Comparison of ENCODE assay signal across 14 cellular contexts in the genomic region with DNA sequence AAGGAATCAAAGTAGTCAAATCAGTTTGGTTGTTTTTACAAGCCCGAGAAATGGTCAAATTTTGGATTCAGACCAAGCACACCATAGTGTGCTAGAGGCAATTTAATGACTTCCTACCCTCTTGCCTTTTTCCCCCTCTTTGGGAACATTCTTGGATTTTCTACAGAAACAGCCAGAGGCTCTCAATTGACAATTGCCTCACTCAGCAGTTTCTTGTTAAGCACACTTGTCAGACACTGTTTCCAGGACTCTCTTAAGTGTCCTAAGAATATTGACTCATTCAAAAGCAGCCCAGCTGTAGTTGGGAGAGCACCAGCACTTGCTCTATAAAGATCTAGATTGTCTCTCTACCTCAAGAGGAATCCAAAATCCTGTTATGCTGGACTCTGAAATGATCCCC. TPM values are rescaled to one million over a fixed set of nuclear protein-coding genes. Genes with fewer than 3 reads are reported as not detected.
DNase-seq lines count a peak whose midpoint lies in the region; ATAC-seq, FAIRE-seq and TF ChIP-seq lines count a peak whose summit lies in the region.
"Had no signal": no experiment of that assay in that cellular context is flagged by ENCODE, and none has a peak within 500 bp of the region (broad histone marks: within the 10 kb centered on the region; RNA-seq: fewer than 3 reads in every experiment).

No MANE protein-coding gene starts in this region.

- H3K27ac ChIP-seq in SK-N-SH (ENCODE audit: low read depth in 2 of 2, low read length in 1 of 2) = peak overlapping the region; percentile 87 to 96; a peak in 3 of 4 replicates
- H3K27ac ChIP-seq in thyroid gland = peak overlapping the region; percentile 18 to 88 (median 37)

- TF ChIP-seq CTCF in SK-N-SH (IDR thresholded peaks at IDR 0.05) (no peak), thyroid gland (IDR thresholded peaks at IDR 0.05) (no peak)

- intact Hi-C loops in activated T-helper 1 cell treated with anti-CD3 and anti-CD28 coated beads, Interleukin-12 subunit alpha, Interleukin-12 subunit beta, Interleukin-2, Interleukin-4 antibody, amounts not matched to agents 30 ng/mL and 10 ng/mL and 1 ng/mL, durations not matched to agents 14 hours and 24 hours and 36 hours (cut with micrococcal nuclease) = loop anchor here (5.0 kb wide), 2 partner anchors 100 to 115 kb away; no protein-coding TSS in a partner anchor
- intact Hi-C loops in thyroid gland (cut with DNase I) = no loop called here

- no peak for TF ChIP-seq RAD21 in SK-N-SH (IDR thresholded peaks at IDR 0.05; ENCODE audit: low read length)

- POLR2A ChIA-PET in SK-N-SH (lab: Yijun Ruan, JAX) = no interaction called here

- peaks cover 13% of the 10 kb centered on the region for H3F3A ChIP-seq in SK-N-SH (replicated peaks; ENCODE audit: insufficient read depth)

- peaks cover 10% of the 10 kb centered on the region in 2 experiments; a peak in 3 of 4 replicates for H3K4me1 ChIP-seq in SK-N-SH (ENCODE audit: control insufficient read depth in 1 of 2, insufficient read depth in 2 of 2, low read depth in 1 of 2, low read length in 1 of 2)
- H3K4me1 ChIP-seq in thyroid gland = peaks cover 22 to 34% of the 10 kb centered on the region in 2 donors

- peaks cover 28% of the 10 kb centered on the region for H3K79me2 ChIP-seq in SK-N-SH (ENCODE audit: insufficient read depth)

- H3K27me3 Mint-ChIP-seq in activated T-helper 1 cell treated with anti-CD3 and anti-CD28 coated beads, Interleukin-12 subunit alpha, Interleukin-12 subunit beta, Interleukin-2, Interleukin-4 antibody, amounts not matched to agents 30 ng/mL and 10 ng/mL and 1 ng/mL, durations not matched to agents 14 hours and 24 hours and 36 hours (ENCODE audit: insufficient read depth) = peaks cover 50% of the 10 kb centered on the region

- H3K9me3 Mint-ChIP-seq in activated T-helper 1 cell treated with anti-CD3 and anti-CD28 coated beads, Interleukin-12 subunit alpha, Interleukin-12 subunit beta, Interleukin-2, Interleukin-4 antibody, amounts not matched to agents 30 ng/mL and 10 ng/mL and 1 ng/mL, durations not matched to agents 14 hours and 24 hours and 36 hours = peaks cover under 1% of the 10 kb centered on the region
- H3K9me3 Mint-ChIP-seq: activated CD4-positive, alpha-beta T cell treated with anti-CD3 and anti-CD28 coated beads, Interleukin-2, amount 10 ng/mL, durations not matched to agents 7 days and 5 days had no signal

- peak; percentile 86 for FAIRE-seq in islet of Langerhans (lab: Jason Lieb, UNC)

- no peak for DNase-seq in SK-N-SH
- DNase-seq in activated T-helper 1 cell treated with anti-CD3 and anti-CD28 coated beads, Interleukin-12 subunit alpha, Interleukin-12 subunit beta, Interleukin-2, Interleukin-4 antibody, amounts not matched to agents 30 ng/mL and 10 ng/mL and 1 ng/mL, durations not matched to agents 14 hours and 24 hours and 36 hours (ENCODE audit: low spot score) = no peak
- DNase-seq in thyroid gland = peak; percentile 46 to 55
- DNase-seq in hippocampal formation (lab: John Stamatoyannopoulos, UW) = no peak
- DNase-seq: activated CD4-positive, alpha-beta T cell treated with anti-CD3 and anti-CD28 coated beads, Interleukin-2, amount 10 ng/mL, durations not matched to agents 7 days and 5 days; activated gamma-delta T cell; mammary epithelial cell; NK-92 treated with Interleukin-12 subunit alpha and Interleukin-12 subunit beta, amount 100 ng/mL, for 24 hours had no signal

- peaks cover 5% of the 10 kb centered on the region for H3K36me3 Mint-ChIP-seq in activated T-helper 1 cell treated with anti-CD3 and anti-CD28 coated beads, Interleukin-12 subunit alpha, Interleukin-12 subunit beta, Interleukin-2, Interleukin-4 antibody, amounts not matched to agents 30 ng/mL and 10 ng/mL and 1 ng/mL, durations not matched to agents 14 hours and 24 hours and 36 hours (ENCODE audit: low read depth)

- H3K9me3 ChIP-seq in SK-N-SH (no peaks in the 10 kb centered on the region), thyroid gland (no peaks in the 10 kb centered on the region)

- no peak overlapping the region for H3K27ac Mint-ChIP-seq in activated T-helper 1 cell treated with anti-CD3 and anti-CD28 coated beads, Interleukin-12 subunit alpha, Interleukin-12 subunit beta, Interleukin-2, Interleukin-4 antibody, amounts not matched to agents 30 ng/mL and 10 ng/mL and 1 ng/mL, durations not matched to agents 14 hours and 24 hours and 36 hours
- H3K27ac Mint-ChIP-seq: activated CD4-positive, alpha-beta T cell treated with anti-CD3 and anti-CD28 coated beads, Interleukin-2, amount 10 ng/mL, durations not matched to agents 7 days and 5 days; dendritic cell treated with granulocyte-macrophage colony-stimulating factor and Interleukin-4, amounts not matched to agents 40 ng/mL and 50 ng/mL, for 4 days had no signal

- H3K4me3 ChIP-seq in SK-N-SH (ENCODE audit: low read depth in 2 of 2, low read length in 1 of 2) (no peak overlapping the region), thyroid gland (replicated peaks in 1 of 3) (no peak overlapping the region)

- CTCF ChIA-PET in SK-N-SH (lab: Yijun Ruan, JAX) = no interaction called here

- no peak for TF ChIP-seq EP300 in SK-N-SH (IDR thresholded peaks at IDR 0.05; ENCODE audit: borderline replicate concordance in 1 of 2, low read depth in 1 of 2, low read length in 1 of 2)

- H3K27me3 ChIP-seq in SK-N-SH (ENCODE audit: insufficient read depth) (no peaks in the 10 kb centered on the region), thyroid gland (no peaks in the 10 kb centered on the region)

- 90% methylated on average over 1 of the region's 1 CpG for WGBS in SK-N-SH (ENCODE audit: low lambda C conversion rate)
- 2 to 16% methylated on average over 1 of the region's 1 CpG for WGBS in thyroid gland, 2 donors

- peaks cover 18% of the 10 kb centered on the region for H4K20me1 ChIP-seq in SK-N-SH (ENCODE audit: insufficient read depth)

- no peak overlapping the region for H3K4me2 ChIP-seq in SK-N-SH

- H2AFZ ChIP-seq in SK-N-SH (ENCODE audit: low read depth) = no peak overlapping the region

- H3K4me3 Mint-ChIP-seq in activated T-helper 1 cell treated with anti-CD3 and anti-CD28 coated beads, Interleukin-12 subunit alpha, Interleukin-12 subunit beta, Interleukin-2, Interleukin-4 antibody, amounts not matched to agents 30 ng/mL and 10 ng/mL and 1 ng/mL, durations not matched to agents 14 hours and 24 hours and 36 hours = peak overlapping the region; percentile 86
- H3K4me3 Mint-ChIP-seq: dendritic cell treated with granulocyte-macrophage colony-stimulating factor and Interleukin-4, amounts not matched to agents 40 ng/mL and 50 ng/mL, for 4 days had no signal

- H3K9me2 ChIP-seq in SK-N-SH = no peaks in the 10 kb centered on the region

- peaks cover 0 to 2% of the 10 kb centered on the region in 2 experiments for H3K36me3 ChIP-seq in SK-N-SH (replicated peaks in 1 of 2; ENCODE audit: control insufficient read depth in 1 of 2, insufficient read depth in 2 of 2, low read length in 1 of 2)
- no peaks in the 10 kb centered on the region for H3K36me3 ChIP-seq in thyroid gland
- H3K36me3 ChIP-seq: heart right ventricle had no signal

- peak in 1 of 2 donors; percentile 47 for TF ChIP-seq POLR2A in thyroid gland (IDR thresholded peaks at IDR 0.05)

- H3K4me1 Mint-ChIP-seq in activated T-helper 1 cell treated with anti-CD3 and anti-CD28 coated beads, Interleukin-12 subunit alpha, Interleukin-12 subunit beta, Interleukin-2, Interleukin-4 antibody, amounts not matched to agents 30 ng/mL and 10 ng/mL and 1 ng/mL, durations not matched to agents 14 hours and 24 hours and 36 hours (ENCODE audit: low read depth) = peaks cover 27% of the 10 kb centered on the region

- ATAC-seq in SK-N-SH treated with all-trans-retinoic acid at 6 μM for 48 hours (no peak), HG03457 (IDR thresholded peaks at IDR 0.05; ENCODE audit: unreplicated experiment) (no peak), HG03135 (IDR thresholded peaks at IDR 0.05; ENCODE audit: unreplicated experiment) (no peak)

- no peak overlapping the region for H3K9ac ChIP-seq in SK-N-SH

TF ChIP-seq in SK-N-SH treated with all-trans-retinoic acid at 6 μM for 48 hours, 23 proteins besides CTCF, POLR2A, EP300 and RAD21 (continues in another document):
- TF ChIP-seq ZNF70 (CRISPR knock-in tag; IDR thresholded peaks at IDR 0.05) (no peak), ARNTL (CRISPR knock-in tag; IDR thresholded peaks at IDR 0.05; ENCODE audit: borderline replicate concordance, low read depth) (no peak), ZNF8 (CRISPR knock-in tag; IDR thresholded peaks at IDR 0.05) (no peak), CSDC2 (CRISPR knock-in tag; IDR thresholded peaks at IDR 0.05) (no peak), ESRRG (CRISPR knock-in tag; IDR thresholded peaks at IDR 0.05) (no peak), ISL1 (CRISPR knock-in tag; IDR thresholded peaks at IDR 0.05) (no peak), RARB (CRISPR knock-in tag; IDR thresholded peaks at IDR 0.05) (no peak), BACH2 (CRISPR knock-in tag; IDR thresholded peaks at IDR 0.05; ENCODE audit: borderline replicate concordance) (no peak)
- TF ChIP-seq, protein P1, sequence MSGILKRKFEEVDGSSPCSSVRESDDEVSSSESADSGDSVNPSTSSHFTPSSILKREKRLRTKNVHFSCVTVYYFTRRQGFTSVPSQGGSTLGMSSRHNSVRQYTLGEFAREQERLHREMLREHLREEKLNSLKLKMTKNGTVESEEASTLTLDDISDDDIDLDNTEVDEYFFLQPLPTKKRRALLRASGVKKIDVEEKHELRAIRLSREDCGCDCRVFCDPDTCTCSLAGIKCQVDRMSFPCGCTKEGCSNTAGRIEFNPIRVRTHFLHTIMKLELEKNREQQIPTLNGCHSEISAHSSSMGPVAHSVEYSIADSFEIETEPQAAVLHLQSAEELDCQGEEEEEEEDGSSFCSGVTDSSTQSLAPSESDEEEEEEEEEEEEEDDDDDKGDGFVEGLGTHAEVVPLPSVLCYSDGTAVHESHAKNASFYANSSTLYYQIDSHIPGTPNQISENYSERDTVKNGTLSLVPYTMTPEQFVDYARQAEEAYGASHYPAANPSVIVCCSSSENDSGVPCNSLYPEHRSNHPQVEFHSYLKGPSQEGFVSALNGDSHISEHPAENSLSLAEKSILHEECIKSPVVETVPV (CRISPR knock-in tag; IDR thresholded peaks at IDR 0.05) = no peak

RNA-seq across cellular contexts. Expression of a gene that starts 1.5 kb away (rescaled TPM):
- 9.7 and 10.6 TPM in 2 replicates for polyA plus RNA-seq in SK-N-SH (2012; rRNA removed)
- 14.6 and 14.7 TPM in 2 replicates for polyA plus RNA-seq in SK-N-SH (2012; cell fraction: cytosol; rRNA removed)
- 6.6 and 14.9 TPM in 2 replicates for polyA plus RNA-seq in SK-N-SH (2012; cell fraction: nucleus; rRNA removed)
- total RNA-seq in activated T-helper 1 cell treated with anti-CD3 and anti-CD28 coated beads, Interleukin-12 subunit alpha, Interleukin-12 subunit beta, Interleukin-2, Interleukin-4 antibody, amounts not matched to agents 30 ng/mL and 10 ng/mL and 1 ng/mL, durations not matched to agents 14 hours and 24 hours and 36 hours = 2.6 and 3.0 TPM in 2 replicates
- 10 to 100 TPM in 3 of 4 donors, 1 to 10 TPM in 1; 9.6 to 12.6 (median 11.5) TPM for total RNA-seq in thyroid gland

RNA-seq across cellular contexts. Expression of a gene that starts 44.6 kb away (rescaled TPM):
- polyA plus RNA-seq in SK-N-SH (2012; rRNA removed) = 16.2 and 17.5 TPM in 2 replicates
- polyA plus RNA-seq in SK-N-SH (2012; cell fraction: cytosol; rRNA removed) = 24.2 and 41.0 TPM in 2 replicates
- 7.6 and 11.7 TPM in 2 replicates for polyA plus RNA-seq in SK-N-SH (2012; cell fraction: nucleus; rRNA removed)
- total RNA-seq in activated T-helper 1 cell treated with anti-CD3 and anti-CD28 coated beads, Interleukin-12 subunit alpha, Interleukin-12 subunit beta, Interleukin-2, Interleukin-4 antibody, amounts not matched to agents 30 ng/mL and 10 ng/mL and 1 ng/mL, durations not matched to agents 14 hours and 24 hours and 36 hours = 33.2 and 33.4 TPM in 2 replicates
- total RNA-seq in thyroid gland = 10 to 100 TPM; 46.1 to 64.4 (median 47.0) TPM

Comparison
In these comparisons a context has a peak if more than half of its experiments do, and no peak if none do; other contexts are left out.
1. DNase-seq: peak in thyroid gland (2 of 2); none in SK-N-SH (single experiment), activated T-helper 1 cell treated with anti-CD3 and anti-CD28 coated beads, Interleukin-12 subunit alpha, Interleukin-12 subunit beta, Interleukin-2, Interleukin-4 antibody, amounts not matched to agents 30 ng/mL and 10 ng/mL and 1 ng/mL, durations not matched to agents 14 hours and 24 hours and 36 hours (single experiment) and hippocampal formation (0 of 2).